In the genomic region with DNA sequence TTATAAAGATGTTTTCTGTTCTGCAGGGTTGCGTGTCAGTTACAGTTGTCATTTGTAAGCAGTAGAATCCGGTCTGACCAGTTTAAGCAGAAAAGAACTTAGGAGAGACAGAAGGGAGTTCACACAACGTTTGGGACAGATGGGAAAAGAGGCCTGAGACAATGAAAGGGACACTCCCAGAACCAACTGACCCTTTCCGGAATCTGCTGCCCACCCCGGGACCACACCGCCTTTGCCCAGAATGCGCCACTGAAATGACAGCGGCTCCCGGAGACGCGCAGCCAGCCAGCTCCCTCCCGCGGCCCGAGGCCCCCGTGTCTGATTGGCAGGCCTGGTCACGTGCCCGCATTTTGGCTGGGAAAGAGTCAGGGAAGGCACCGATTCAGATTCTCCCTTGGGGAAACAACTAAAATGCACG, we compare ENCODE assay signal across 1 cellular context.
TF ChIP-seq lines count a peak whose summit lies in the region.

No MANE protein-coding gene starts in this region.

TF ChIP-seq in GM12878, 131 proteins besides CTCF, POLR2A, EP300 and RAD21 (continued from another document):
- TF ChIP-seq IKZF1 (conservative IDR thresholded peaks at IDR 0.05) (0 out of 2 replicates have a peak, but pooled peaks have one; percentile 28), SIX5 (IDR thresholded peaks at IDR 0.05; ENCODE audit: low read depth, low read length, severe bottlenecking) (no peak), POLR2AphosphoS5 (IDR thresholded peaks at IDR 0.05; ENCODE audit: low read length) (peak; percentile 37; the same call in 1 of the 2 replicates), RAD51 (IDR thresholded peaks at IDR 0.05) (peak; percentile 91), MEF2A (IDR thresholded peaks at IDR 0.05; ENCODE audit: insufficient read depth, low read depth, low read length) (no peak), BHLHE40 (IDR thresholded peaks at IDR 0.05; ENCODE audit: borderline replicate concordance in 1 of 2, low read depth in 2 of 2, low read length in 1 of 2) (peak; percentile 14 to 86; a peak in 3 of 4 replicates), NKRF (conservative IDR thresholded peaks at IDR 0.05) (no peak), SIN3A (IDR thresholded peaks at IDR 0.05; ENCODE audit: low read depth, low read length) (no peak), IKZF2 (IDR thresholded peaks at IDR 0.05) (peak; percentile 29 to 45; a peak in 2 of 4 replicates), FOS (IDR thresholded peaks at IDR 0.05; ENCODE audit: borderline replicate concordance, extremely low read depth, insufficient read length) (no peak), SREBF1 (IDR thresholded peaks at IDR 0.05; ENCODE audit: low read length) (no peak), MAX (IDR thresholded peaks at IDR 0.05; ENCODE audit: low read depth, low read length) (peak; percentile 80), TAF1 (IDR thresholded peaks at IDR 0.05; ENCODE audit: borderline replicate concordance, low read depth, low read length) (peak; percentile 31; the same call in 1 of the 2 replicates), NR2F1 (conservative IDR thresholded peaks at IDR 0.05) (no peak), CREB1 (IDR thresholded peaks at IDR 0.05; ENCODE audit: low read depth) (no peak), HDGF (IDR thresholded peaks at IDR 0.05) (no peak), RCOR1 (conservative IDR thresholded peaks at IDR 0.05; ENCODE audit: low read depth, low read length) (no peak), FOXM1 (IDR thresholded peaks at IDR 0.05; ENCODE audit: low read depth, low read length) (0 out of 2 replicates have a peak, but pooled peaks have one; percentile 31), CUX1 (IDR thresholded peaks at IDR 0.05; ENCODE audit: insufficient replicate concordance, low read depth, low read length) (no peak), JUND (IDR thresholded peaks at IDR 0.05; ENCODE audit: low read depth, low read length) (no peak), BCL11A (IDR thresholded peaks at IDR 0.05; ENCODE audit: low read depth, low read length) (no peak), MXI1 (IDR thresholded peaks at IDR 0.05; ENCODE audit: low read depth, low read length) (no peak), NRF1 (conservative IDR thresholded peaks at IDR 0.05; ENCODE audit: low read depth, low read length) (no peak), EZH2 (IDR thresholded peaks at IDR 0.05; ENCODE audit: borderline replicate concordance, control insufficient read depth, low read depth, low read length) (no peak), POU2F2 (IDR thresholded peaks at IDR 0.05; ENCODE audit: borderline replicate concordance, low read depth, low read length) (no peak), LARP7 (IDR thresholded peaks at IDR 0.05) (no peak), PAX8 (IDR thresholded peaks at IDR 0.05) (no peak), USF1 (IDR thresholded peaks at IDR 0.05; ENCODE audit: borderline replicate concordance, extremely low read length, insufficient read depth, low read depth, low read length) (peak; percentile 97), SRF (IDR thresholded peaks at IDR 0.05; ENCODE audit: low read depth in 2 of 2, low read length in 2 of 2) (0 out of 4 replicates have a peak, but pooled peaks of 1 of the 2 experiments have one; percentile 21), CBFB (IDR thresholded peaks at IDR 0.05; ENCODE audit: low read depth) (0 out of 2 replicates have a peak, but pooled peaks have one; percentile 32), TCF7 (IDR thresholded peaks at IDR 0.05; ENCODE audit: borderline replicate concordance) (no peak), ATF3 (IDR thresholded peaks at IDR 0.05; ENCODE audit: borderline replicate concordance, extremely low read depth, low read depth, low read length) (peak; percentile 88; the same call in 1 of the 2 replicates), CEBPB (IDR thresholded peaks at IDR 0.05; ENCODE audit: borderline replicate concordance in 1 of 2, low read depth in 2 of 2, low read length in 2 of 2) (no peak), MEF2B (IDR thresholded peaks at IDR 0.05; ENCODE audit: partially characterized antibody, poor library complexity, severe bottlenecking) (peak; percentile 65)
- TF ChIP-seq, protein P1, sequence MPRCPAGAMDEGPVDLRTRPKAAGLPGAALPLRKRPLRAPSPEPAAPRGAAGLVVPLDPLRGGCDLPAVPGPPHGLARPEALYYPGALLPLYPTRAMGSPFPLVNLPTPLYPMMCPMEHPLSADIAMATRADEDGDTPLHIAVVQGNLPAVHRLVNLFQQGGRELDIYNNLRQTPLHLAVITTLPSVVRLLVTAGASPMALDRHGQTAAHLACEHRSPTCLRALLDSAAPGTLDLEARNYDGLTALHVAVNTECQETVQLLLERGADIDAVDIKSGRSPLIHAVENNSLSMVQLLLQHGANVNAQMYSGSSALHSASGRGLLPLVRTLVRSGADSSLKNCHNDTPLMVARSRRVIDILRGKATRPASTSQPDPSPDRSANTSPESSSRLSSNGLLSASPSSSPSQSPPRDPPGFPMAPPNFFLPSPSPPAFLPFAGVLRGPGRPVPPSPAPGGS (IDR thresholded peaks at IDR 0.05; ENCODE audit: borderline replicate concordance, insufficient read depth, low read depth, low read length, poor library complexity, severe bottlenecking): peak; percentile 25
- TF ChIP-seq, protein P2, sequence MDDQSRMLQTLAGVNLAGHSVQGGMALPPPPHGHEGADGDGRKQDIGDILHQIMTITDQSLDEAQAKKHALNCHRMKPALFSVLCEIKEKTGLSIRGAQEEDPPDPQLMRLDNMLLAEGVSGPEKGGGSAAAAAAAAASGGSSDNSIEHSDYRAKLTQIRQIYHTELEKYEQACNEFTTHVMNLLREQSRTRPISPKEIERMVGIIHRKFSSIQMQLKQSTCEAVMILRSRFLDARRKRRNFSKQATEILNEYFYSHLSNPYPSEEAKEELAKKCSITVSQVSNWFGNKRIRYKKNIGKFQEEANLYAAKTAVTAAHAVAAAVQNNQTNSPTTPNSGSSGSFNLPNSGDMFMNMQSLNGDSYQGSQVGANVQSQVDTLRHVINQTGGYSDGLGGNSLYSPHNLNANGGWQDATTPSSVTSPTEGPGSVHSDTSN (IDR thresholded peaks at IDR 0.05; ENCODE audit: insufficient replicate concordance, low read depth, low read length): peak; percentile 79
- TF ChIP-seq, protein P3, sequence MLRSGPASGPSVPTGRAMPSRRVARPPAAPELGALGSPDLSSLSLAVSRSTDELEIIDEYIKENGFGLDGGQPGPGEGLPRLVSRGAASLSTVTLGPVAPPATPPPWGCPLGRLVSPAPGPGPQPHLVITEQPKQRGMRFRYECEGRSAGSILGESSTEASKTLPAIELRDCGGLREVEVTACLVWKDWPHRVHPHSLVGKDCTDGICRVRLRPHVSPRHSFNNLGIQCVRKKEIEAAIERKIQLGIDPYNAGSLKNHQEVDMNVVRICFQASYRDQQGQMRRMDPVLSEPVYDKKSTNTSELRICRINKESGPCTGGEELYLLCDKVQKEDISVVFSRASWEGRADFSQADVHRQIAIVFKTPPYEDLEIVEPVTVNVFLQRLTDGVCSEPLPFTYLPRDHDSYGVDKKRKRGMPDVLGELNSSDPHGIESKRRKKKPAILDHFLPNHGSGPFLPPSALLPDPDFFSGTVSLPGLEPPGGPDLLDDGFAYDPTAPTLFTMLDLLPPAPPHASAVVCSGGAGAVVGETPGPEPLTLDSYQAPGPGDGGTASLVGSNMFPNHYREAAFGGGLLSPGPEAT (IDR thresholded peaks at IDR 0.05; ENCODE audit: low read depth): no peak
- TF ChIP-seq, protein P4, sequence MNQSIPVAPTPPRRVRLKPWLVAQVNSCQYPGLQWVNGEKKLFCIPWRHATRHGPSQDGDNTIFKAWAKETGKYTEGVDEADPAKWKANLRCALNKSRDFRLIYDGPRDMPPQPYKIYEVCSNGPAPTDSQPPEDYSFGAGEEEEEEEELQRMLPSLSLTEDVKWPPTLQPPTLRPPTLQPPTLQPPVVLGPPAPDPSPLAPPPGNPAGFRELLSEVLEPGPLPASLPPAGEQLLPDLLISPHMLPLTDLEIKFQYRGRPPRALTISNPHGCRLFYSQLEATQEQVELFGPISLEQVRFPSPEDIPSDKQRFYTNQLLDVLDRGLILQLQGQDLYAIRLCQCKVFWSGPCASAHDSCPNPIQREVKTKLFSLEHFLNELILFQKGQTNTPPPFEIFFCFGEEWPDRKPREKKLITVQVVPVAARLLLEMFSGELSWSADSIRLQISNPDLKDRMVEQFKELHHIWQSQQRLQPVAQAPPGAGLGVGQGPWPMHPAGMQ (IDR thresholded peaks at IDR 0.05; ENCODE audit: borderline replicate concordance): no peak
TF ChIP-seq in GM12878: peak in this region for 18.
